1 cellular context compared by ENCODE assay signal in genomic region chr10:93445097-93445960, GRCh38.
A peak's percentile ranks its signal among the peaks of the same experiment; 100 is the strongest.
TF ChIP-seq lines count a peak whose summit lies in the region.

No MANE protein-coding gene starts in this region.

TF ChIP-seq in HepG2, 621 proteins besides CTCF, POLR2A, EP300 and RAD21 (continued from another document and continues in another):
- no peak for TF ChIP-seq ZBTB40 (IDR thresholded peaks at IDR 0.05)
- TF ChIP-seq ZBTB40 (CRISPR knock-in tag; IDR thresholded peaks at IDR 0.05) = 0 out of 2 replicates have a peak, but pooled peaks have one; percentile 49
- peak; percentile 88 for TF ChIP-seq XRCC5 (optimal IDR thresholded peaks at IDR 0.05; ENCODE audit: low read length)
- peak; percentile 62; the same call in 1 of the 2 replicates for TF ChIP-seq ZGPAT (CRISPR knock-in tag; IDR thresholded peaks at IDR 0.05)
- TF ChIP-seq RBM22 (optimal IDR thresholded peaks at IDR 0.05; ENCODE audit: low read length) = peak; percentile 98
- peak; percentile 57; the same call in 1 of the 2 replicates for TF ChIP-seq HDAC2 (CRISPR knock-in tag; IDR thresholded peaks at IDR 0.05)
- peak; percentile 61 for TF ChIP-seq TBX3 (IDR thresholded peaks at IDR 0.05; ENCODE audit: borderline replicate concordance)
- TF ChIP-seq POGZ (CRISPR knock-in tag; IDR thresholded peaks at IDR 0.05) = peak; percentile 35; the same call in 1 of the 2 replicates
- TF ChIP-seq RXRB (CRISPR knock-in tag; IDR thresholded peaks at IDR 0.05; ENCODE audit: borderline replicate concordance) = peak; percentile 32; the same call in 1 of the 2 replicates
- no peak for TF ChIP-seq HES4 (CRISPR knock-in tag; IDR thresholded peaks at IDR 0.05; ENCODE audit: borderline replicate concordance)
- no peak for TF ChIP-seq MIXL1 (CRISPR knock-in tag; IDR thresholded peaks at IDR 0.05)
- no peak for TF ChIP-seq ATAD3A (CRISPR knock-in tag; IDR thresholded peaks at IDR 0.05)
- no peak for TF ChIP-seq BRD4 (CRISPR knock-in tag; IDR thresholded peaks at IDR 0.05)
- peak; percentile 49; the same call in 1 of the 2 replicates for TF ChIP-seq ETV5 (CRISPR knock-in tag; IDR thresholded peaks at IDR 0.05; ENCODE audit: borderline replicate concordance)
- TF ChIP-seq HMGXB3 (CRISPR knock-in tag; IDR thresholded peaks at IDR 0.05; ENCODE audit: borderline replicate concordance) = 0 out of 2 replicates have a peak, but pooled peaks have one; percentile 56
- peak; percentile 86 for TF ChIP-seq SALL1 (CRISPR knock-in tag; IDR thresholded peaks at IDR 0.05)
- TF ChIP-seq PLSCR1 (CRISPR knock-in tag; IDR thresholded peaks at IDR 0.05; ENCODE audit: borderline replicate concordance) = no peak
- no peak for TF ChIP-seq HCFC1 (IDR thresholded peaks at IDR 0.05; ENCODE audit: low read depth, low read length)
- no peak for TF ChIP-seq IKZF4 (CRISPR knock-in tag; IDR thresholded peaks at IDR 0.05; ENCODE audit: borderline replicate concordance, low read depth, not compliant biosample characterization)
- TF ChIP-seq TBX2 (CRISPR knock-in tag; IDR thresholded peaks at IDR 0.05; ENCODE audit: borderline replicate concordance) = peak; percentile 80
- TF ChIP-seq DNMT3B (CRISPR knock-in tag; conservative IDR thresholded peaks at IDR 0.05) = no peak
- no peak for TF ChIP-seq ZNF343 (CRISPR knock-in tag; IDR thresholded peaks at IDR 0.05)
- 0 out of 2 replicates have a peak, but pooled peaks have one; percentile 28 for TF ChIP-seq HBP1 (CRISPR knock-in tag; IDR thresholded peaks at IDR 0.05; ENCODE audit: low read depth)
- no peak for TF ChIP-seq ZNF180 (CRISPR knock-in tag; IDR thresholded peaks at IDR 0.05; ENCODE audit: borderline replicate concordance, low read depth)
- TF ChIP-seq HNRNPH1 (optimal IDR thresholded peaks at IDR 0.05; ENCODE audit: low read depth, low read length) = no peak
- 0 out of 2 replicates have a peak, but pooled peaks have one; percentile 24 for TF ChIP-seq MIER3 (CRISPR knock-in tag; IDR thresholded peaks at IDR 0.05; ENCODE audit: borderline replicate concordance)
- 0 out of 2 replicates have a peak, but pooled peaks have one; percentile 28 for TF ChIP-seq ZMYM3 (CRISPR knock-in tag; IDR thresholded peaks at IDR 0.05)
- TF ChIP-seq KMT2A (CRISPR knock-in tag; IDR thresholded peaks at IDR 0.05) = 0 out of 2 replicates have a peak, but pooled peaks have one; percentile 25
- TF ChIP-seq SIN3A (IDR thresholded peaks at IDR 0.05; ENCODE audit: borderline replicate concordance, low read depth, low read length) = peak; percentile 59; the same call in 1 of the 2 replicates
- TF ChIP-seq ZNF44 (CRISPR knock-in tag; IDR thresholded peaks at IDR 0.05) = 0 out of 2 replicates have a peak, but pooled peaks have one; percentile 18
- TF ChIP-seq JARID2 (CRISPR knock-in tag; IDR thresholded peaks at IDR 0.05; ENCODE audit: insufficient replicate concordance) = no peak
- TF ChIP-seq ZNF614 (CRISPR knock-in tag; IDR thresholded peaks at IDR 0.05; ENCODE audit: borderline replicate concordance) = peak; percentile 72; the same call in 1 of the 2 replicates
- TF ChIP-seq ATM (IDR thresholded peaks at IDR 0.05; ENCODE audit: borderline replicate concordance) = no peak
- TF ChIP-seq RAD51 (IDR thresholded peaks at IDR 0.05; ENCODE audit: borderline replicate concordance) = no peak
- TF ChIP-seq HDAC1 (CRISPR knock-in tag; IDR thresholded peaks at IDR 0.05) = peak; percentile 24; the same call in 1 of the 2 replicates
- peak; percentile 89 for TF ChIP-seq HIC2 (CRISPR knock-in tag; IDR thresholded peaks at IDR 0.05; ENCODE audit: low read depth)
- no peak for TF ChIP-seq ZNF24 (IDR thresholded peaks at IDR 0.05)
- no peak for TF ChIP-seq ZFP36 (IDR thresholded peaks at IDR 0.05; ENCODE audit: borderline replicate concordance, low read depth, low read length, partially characterized antibody)
- 0 out of 2 replicates have a peak, but pooled peaks have one; percentile 22 for TF ChIP-seq FOXP4 (CRISPR knock-in tag; IDR thresholded peaks at IDR 0.05)
- no peak for TF ChIP-seq PCBP2 (optimal IDR thresholded peaks at IDR 0.05; ENCODE audit: low read depth, low read length, poor library complexity, severe bottlenecking)
- TF ChIP-seq FOXO1 (CRISPR knock-in tag; IDR thresholded peaks at IDR 0.05) = peak; percentile 81; the same call in 1 of the 2 replicates
